ENCODE assay signal across 1 cellular context in genomic region chr2:12769492-12770105, GRCh38.
TF ChIP-seq lines count a peak whose summit lies in the region.

No MANE protein-coding gene starts in this region.

TF ChIP-seq in HepG2, 621 proteins besides CTCF, POLR2A, EP300 and RAD21 (continued from another document):
- no peak for TF ChIP-seq ZNF142 (CRISPR knock-in tag; IDR thresholded peaks at IDR 0.05)
- no peak for TF ChIP-seq HDAC6 (IDR thresholded peaks at IDR 0.05; ENCODE audit: low read depth, low read length)
- TF ChIP-seq ZBTB7B (CRISPR knock-in tag; IDR thresholded peaks at IDR 0.05), result no peak
- no peak for TF ChIP-seq NFRKB (IDR thresholded peaks at IDR 0.05)
- no peak for TF ChIP-seq ZNF720 (CRISPR knock-in tag; IDR thresholded peaks at IDR 0.05)
- TF ChIP-seq E2F2 (CRISPR knock-in tag; IDR thresholded peaks at IDR 0.05; ENCODE audit: borderline replicate concordance), result no peak
- no peak for TF ChIP-seq SKIL (CRISPR knock-in tag; IDR thresholded peaks at IDR 0.05; ENCODE audit: borderline replicate concordance)
- TF ChIP-seq SRF (IDR thresholded peaks at IDR 0.05; ENCODE audit: low read depth, low read length), result no peak
- TF ChIP-seq ZNF280B (CRISPR knock-in tag; IDR thresholded peaks at IDR 0.05; ENCODE audit: borderline replicate concordance), result no peak
- TF ChIP-seq SOX6 (IDR thresholded peaks at IDR 0.05), result no peak
- no peak for TF ChIP-seq SOX6 (CRISPR knock-in tag; IDR thresholded peaks at IDR 0.05)
- no peak for TF ChIP-seq ZNF414 (CRISPR knock-in tag; IDR thresholded peaks at IDR 0.05)
- TF ChIP-seq IRF9 (CRISPR knock-in tag; IDR thresholded peaks at IDR 0.05; ENCODE audit: borderline replicate concordance), result no peak
- no peak for TF ChIP-seq ZNF597 (CRISPR knock-in tag; IDR thresholded peaks at IDR 0.05)
- no peak for TF ChIP-seq ZNF12 (CRISPR knock-in tag; IDR thresholded peaks at IDR 0.05)
- no peak for TF ChIP-seq RERE (CRISPR knock-in tag; IDR thresholded peaks at IDR 0.05; ENCODE audit: low read depth)
- TF ChIP-seq GABPA (IDR thresholded peaks at IDR 0.05; ENCODE audit: low read depth, low read length), result no peak
- TF ChIP-seq GABPA (CRISPR knock-in tag; IDR thresholded peaks at IDR 0.05; ENCODE audit: low read depth), result no peak
- no peak for TF ChIP-seq MAFF (IDR thresholded peaks at IDR 0.05; ENCODE audit: low read depth, low read length)
- TF ChIP-seq SNAPC2 (CRISPR knock-in tag; IDR thresholded peaks at IDR 0.05), result no peak
- TF ChIP-seq MIXL1 (CRISPR knock-in tag; IDR thresholded peaks at IDR 0.05), result no peak
